ENCODE assay signal across 21 cellular contexts in genomic region chr4:44985152-44985551, GRCh38.
"Had no signal": no experiment of that assay in that cellular context is flagged by ENCODE, and none has a peak within 500 bp of the region (broad histone marks: within the 10 kb centered on the region; RNA-seq: fewer than 3 reads in every experiment).

No MANE protein-coding gene starts in this region.

- DNase-seq: cortex of kidney; hypothalamus; immature natural killer cell; mesenchymal stem cell; mucosa of descending colon; naive B cell; sigmoid colon; stimulated activated CD4-positive, alpha-beta T cell treated with anti-CD3 and anti-CD28 coated beads, Interleukin-2, amount 100 ng/mL, for 24 hours; stimulated activated CD4-positive, alpha-beta T cell treated with anti-CD3 and anti-CD28 coated beads, Interleukin-4, amount 100 ng/mL, for 24 hours; stimulated activated naive CD4-positive, alpha-beta T cell treated with Interleukin-2 at 50 U/mL for 16 hours; upper lobe of left lung had no signal

- H3K9me3 ChIP-seq: prostate gland, right atrium auricular region, sigmoid colon, thoracic aorta, upper lobe of left lung had no signal

- H3K36me3 Mint-ChIP-seq: immature natural killer cell; mesothelial cell of epicardium; naive B cell; natural killer cell treated with Interleukin-12 subunit alpha and Interleukin-12 subunit beta and Interleukin-15 and Interleukin-18, amount 100 ng/mL, for 72 hours; stimulated activated effector memory CD8-positive, alpha-beta T cell treated with anti-CD3 and anti-CD28 coated beads, Interleukin-12 subunit alpha, Interleukin-12 subunit beta, amount 100 ng/mL, for 72 hours had no signal

- H3K36me3 ChIP-seq: prostate gland, right atrium auricular region, sigmoid colon, thoracic aorta, tibial nerve, upper lobe of left lung had no signal

- H3K27me3 Mint-ChIP-seq: naive B cell; natural killer cell treated with Interleukin-12 subunit alpha and Interleukin-12 subunit beta and Interleukin-15 and Interleukin-18, amount 100 ng/mL, for 72 hours had no signal

- H3K4me3 Mint-ChIP-seq: immature natural killer cell; mesothelial cell of epicardium; naive B cell; natural killer cell treated with Interleukin-12 subunit alpha and Interleukin-12 subunit beta and Interleukin-15 and Interleukin-18, amount 100 ng/mL, for 72 hours; neural crest cell; stimulated activated effector memory CD8-positive, alpha-beta T cell treated with anti-CD3 and anti-CD28 coated beads, Interleukin-12 subunit alpha, Interleukin-12 subunit beta, amount 100 ng/mL, for 72 hours had no signal

- H3K27ac Mint-ChIP-seq: immature natural killer cell; mesothelial cell of epicardium; naive B cell; natural killer cell treated with Interleukin-12 subunit alpha and Interleukin-12 subunit beta and Interleukin-15 and Interleukin-18, amount 100 ng/mL, for 72 hours; stimulated activated effector memory CD8-positive, alpha-beta T cell treated with anti-CD3 and anti-CD28 coated beads, Interleukin-12 subunit alpha, Interleukin-12 subunit beta, amount 100 ng/mL, for 72 hours had no signal

- H3K4me3 ChIP-seq: lung, mucosa of descending colon, prostate gland, right atrium auricular region, sigmoid colon, thoracic aorta, tibial nerve, upper lobe of left lung had no signal

- H3K4me1 Mint-ChIP-seq: immature natural killer cell; mesothelial cell of epicardium; naive B cell; neural crest cell; stimulated activated effector memory CD8-positive, alpha-beta T cell treated with anti-CD3 and anti-CD28 coated beads, Interleukin-12 subunit alpha, Interleukin-12 subunit beta, amount 100 ng/mL, for 72 hours had no signal

- H3K4me1 ChIP-seq: prostate gland, right atrium auricular region, sigmoid colon, tibial nerve, upper lobe of left lung had no signal

- H3K27ac ChIP-seq: prostate gland, right atrium auricular region, sigmoid colon, thoracic aorta, tibial nerve, upper lobe of left lung had no signal

- ATAC-seq: left lobe of liver; mucosa of descending colon; natural killer cell treated with Interleukin-12 subunit alpha and Interleukin-12 subunit beta and Interleukin-15 and Interleukin-18, amount 100 ng/mL, for 72 hours; stimulated activated effector memory CD8-positive, alpha-beta T cell treated with anti-CD3 and anti-CD28 coated beads, Interleukin-12 subunit alpha, Interleukin-12 subunit beta, amount 100 ng/mL, for 72 hours had no signal

- H3K27me3 ChIP-seq: right atrium auricular region, sigmoid colon, tibial nerve, upper lobe of left lung had no signal
